Comparison of ENCODE assay signal across 21 cellular contexts in genomic region chr20:58788896-58789295, GRCh38.
"Had no signal": no experiment of that assay in that cellular context is flagged by ENCODE, and none has a peak within 500 bp of the region (broad histone marks: within the 10 kb centered on the region; RNA-seq: fewer than 3 reads in every experiment).

No MANE protein-coding gene starts in this region.

- H3K4me1 ChIP-seq: colonic mucosa, right atrium auricular region, sigmoid colon, stomach, transverse colon had no signal

- H3K79me2 ChIP-seq: hepatocyte had no signal

- H3K4me3 Mint-ChIP-seq: endodermal cell; naive thymus-derived CD8-positive, alpha-beta T cell; neural crest cell; stimulated activated naive B cell treated with anti-CD40 and anti-IgM and Interleukin-4, amounts not matched to agents 10 μg/mL and 1 μg/mL and 100 μg/mL, for 72 hours had no signal

- H3K36me3 ChIP-seq: colonic mucosa, right atrium auricular region, sigmoid colon, stomach, thoracic aorta, transverse colon had no signal

- H3K27ac ChIP-seq: colonic mucosa, hepatocyte, right atrium auricular region, sigmoid colon, skin epidermis, stomach, thoracic aorta, transverse colon had no signal

- H3K9me3 ChIP-seq: colonic mucosa, mucosa of descending colon, right atrium auricular region, sigmoid colon, stomach, thoracic aorta, transverse colon had no signal

- H3K4me2 ChIP-seq: hepatocyte had no signal

- H3K27ac Mint-ChIP-seq: endodermal cell; naive thymus-derived CD8-positive, alpha-beta T cell; stimulated activated naive B cell treated with anti-CD40 and anti-IgM and Interleukin-4, amounts not matched to agents 10 μg/mL and 1 μg/mL and 100 μg/mL, for 72 hours had no signal

- H3K36me3 Mint-ChIP-seq: naive thymus-derived CD8-positive, alpha-beta T cell; stimulated activated naive B cell treated with anti-CD40 and anti-IgM and Interleukin-4, amounts not matched to agents 10 μg/mL and 1 μg/mL and 100 μg/mL, for 72 hours had no signal

- H3K4me3 ChIP-seq: colonic mucosa, hepatocyte, mucosa of descending colon, right atrium auricular region, sigmoid colon, skin epidermis, stomach, thoracic aorta, transverse colon had no signal

- H2AFZ ChIP-seq: hepatocyte had no signal

- H3K9me3 Mint-ChIP-seq: endodermal cell; naive thymus-derived CD8-positive, alpha-beta T cell; neural crest cell; stimulated activated naive B cell treated with anti-CD40 and anti-IgM and Interleukin-4, amounts not matched to agents 10 μg/mL and 1 μg/mL and 100 μg/mL, for 72 hours had no signal

- ATAC-seq: left lobe of liver; mucosa of descending colon; naive thymus-derived CD8-positive, alpha-beta T cell; stimulated activated naive B cell treated with anti-CD40 and anti-IgM and Interleukin-4, amounts not matched to agents 10 μg/mL and 1 μg/mL and 100 μg/mL, for 72 hours had no signal

- DNase-seq: colonic mucosa; dermis blood vessel endothelial cell; effector CD4-positive, alpha-beta T cell; endodermal cell; foreskin melanocyte; head of caudate nucleus; mammary epithelial cell; mucosa of descending colon; naive thymus-derived CD8-positive, alpha-beta T cell; sigmoid colon; stimulated activated CD4-positive, alpha-beta T cell treated with anti-CD3 and anti-CD28 coated beads, Interleukin-2, amount 100 ng/mL, for 24 hours; stimulated activated CD4-positive, alpha-beta T cell treated with anti-CD3 and anti-CD28 coated beads, Interleukin-4, amount 100 ng/mL, for 4 hours; stimulated activated naive B cell treated with anti-CD40 and anti-IgM and Interleukin-4, amounts not matched to agents 10 μg/mL and 1 μg/mL and 100 μg/mL, for 72 hours; stomach; transverse colon had no signal

- H3K4me1 Mint-ChIP-seq: endodermal cell; naive thymus-derived CD8-positive, alpha-beta T cell; neural crest cell; stimulated activated naive B cell treated with anti-CD40 and anti-IgM and Interleukin-4, amounts not matched to agents 10 μg/mL and 1 μg/mL and 100 μg/mL, for 72 hours had no signal

- H3K27me3 ChIP-seq: colonic mucosa, hepatocyte, right atrium auricular region had no signal
